9 cellular contexts compared by ENCODE assay signal in the genomic region with DNA sequence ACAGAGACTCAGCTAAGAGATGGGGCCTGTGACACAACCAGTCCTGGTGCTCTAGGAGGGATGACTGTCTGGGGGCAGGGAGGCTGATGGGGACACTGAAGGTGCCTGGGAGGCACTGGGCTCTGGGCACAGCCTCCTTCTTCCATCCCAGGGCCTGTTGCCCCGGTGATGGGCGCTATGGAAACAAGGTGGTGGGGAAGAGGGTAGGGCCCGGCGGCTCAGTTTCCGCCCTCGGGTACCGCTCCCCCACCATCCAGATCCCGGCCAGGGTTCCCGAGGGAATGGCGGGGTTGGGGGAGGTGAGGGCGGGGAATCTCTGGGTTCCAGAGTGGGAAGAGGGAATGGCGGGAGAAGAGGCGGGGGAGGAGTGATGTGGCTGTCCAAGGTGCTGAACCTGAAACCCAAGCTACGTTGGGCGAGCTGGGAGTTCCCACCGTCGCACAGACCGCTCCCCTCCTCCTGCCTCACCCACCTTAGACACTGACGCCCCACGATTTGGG. TPM values are rescaled to one million over a fixed set of nuclear protein-coding genes. Genes with fewer than 3 reads are reported as not detected.
DNase-seq lines count a peak whose midpoint lies in the region; ATAC-seq and TF ChIP-seq lines count a peak whose summit lies in the region.
"Had no signal": no experiment of that assay in that cellular context is flagged by ENCODE, and none has a peak within 500 bp of the region (broad histone marks: within the 10 kb centered on the region; RNA-seq: fewer than 3 reads in every experiment).

No MANE protein-coding gene starts in this region.

- ATAC-seq in body of pancreas (peak; percentile 18), mucosa of descending colon (no peak), HG03135 (IDR thresholded peaks at IDR 0.05; ENCODE audit: unreplicated experiment) (no peak)

- DNase-seq in NCI-H146 (lab: John Stamatoyannopoulos, UW) (peak; percentile 39), NCI-H146 treated with DMSO at 0.1 percent for 48 hours (lab: John Stamatoyannopoulos, UW; ENCODE audit: unreplicated experiment) (no peak), NCI-H2171 (lab: John Stamatoyannopoulos, UW) (peak; percentile 25), body of pancreas (peak; percentile 54 to 64 (median 60)), mucosa of descending colon (peak in 2 of 3 donors; percentile 57 to 63), SW480 (ENCODE audit: low spot score) (no peak), T-helper 9 cell (no peak)

- peaks cover 0 to 6% of the 10 kb centered on the region in 2 donors for H3K27me3 ChIP-seq in body of pancreas

- peaks cover 36% of the 10 kb centered on the region for H3K4me1 ChIP-seq in body of pancreas
- H3K4me1 ChIP-seq in mucosa of descending colon (ENCODE audit: low read depth) = peaks cover 31% of the 10 kb centered on the region

- no peak overlapping the region for H3K27ac ChIP-seq in body of pancreas
- H3K27ac ChIP-seq: uterus had no signal

- TF ChIP-seq POLR2A in body of pancreas (IDR thresholded peaks at IDR 0.05) = no peak

- no peak for TF ChIP-seq CTCF in body of pancreas (IDR thresholded peaks at IDR 0.05)
- TF ChIP-seq CTCF in mucosa of descending colon (IDR thresholded peaks at IDR 0.05) = no peak

- H3K9me3 ChIP-seq in body of pancreas (no peaks in the 10 kb centered on the region), mucosa of descending colon (no peaks in the 10 kb centered on the region)
- H3K9me3 ChIP-seq: uterus had no signal

- WGBS in body of pancreas, 2 donors = 1 to 18% methylated on average over 12 to 20 of the region's 20 CpGs

- H3K36me3 ChIP-seq in body of pancreas (replicated peaks in 1 of 2; ENCODE audit: insufficient read depth in 1 of 2, low read depth in 2 of 2) (no peaks in the 10 kb centered on the region), mucosa of descending colon (ENCODE audit: low read depth) (no peaks in the 10 kb centered on the region)
- H3K36me3 ChIP-seq: uterus had no signal

- intact Hi-C loops in body of pancreas (cut with DNase I) = no loop called here
- intact Hi-C loops in mucosa of descending colon (cut with DNase I, micrococcal nuclease) = no loop called here

- H3K4me3 ChIP-seq in body of pancreas (no peak overlapping the region), mucosa of descending colon (no peak overlapping the region)

RNA-seq across cellular contexts. Expression of a gene that starts 1.0 kb away (rescaled TPM):
- total RNA-seq in body of pancreas (not detected), mucosa of descending colon (under 1 TPM in 2 of 3 donors, not detected in 1; 0.06 to 0.10 TPM)

RNA-seq across cellular contexts. Expression of a gene that starts 5.3 kb away (rescaled TPM):
- total RNA-seq in body of pancreas = not detected
- not detected for total RNA-seq in mucosa of descending colon

RNA-seq across cellular contexts. Expression of a gene that starts 14.3 kb away (rescaled TPM):
- total RNA-seq in body of pancreas (10 to 100 TPM; 35.8 to 42.2 TPM), mucosa of descending colon (10 to 100 TPM; 21.9 to 22.2 (median 22.0) TPM)

RNA-seq across cellular contexts. Expression of a gene that starts 25.2 kb away (rescaled TPM):
- total RNA-seq in body of pancreas = 10 to 100 TPM; 21.1 to 37.1 TPM
- 100 to 1,000 TPM; 133 to 161 (median 160) TPM for total RNA-seq in mucosa of descending colon

RNA-seq across cellular contexts. Expression of a gene that starts 57.4 kb away (rescaled TPM):
- total RNA-seq in body of pancreas (1 to 10 TPM in 1 of 2 donors, not detected in 1; 1.8 TPM), mucosa of descending colon (under 1 TPM in 1 of 3 donors, not detected in 2; 0.28 TPM)

Comparison
In these comparisons a context has a peak if more than half of its experiments do, and no peak if none do; other contexts are left out.
1. DNase-seq: peak in NCI-H146 (single experiment), NCI-H2171 (single experiment), body of pancreas (4 of 4) and mucosa of descending colon (2 of 3); none in NCI-H146 treated with DMSO at 0.1 percent for 48 hours (single experiment), SW480 (single experiment) and T-helper 9 cell (single experiment).